Comparison of ENCODE assay signal across 8 cellular contexts in genomic region chr5:111755942-111756353, GRCh38. TPM values are rescaled to one million over a fixed set of nuclear protein-coding genes. Genes with fewer than 3 reads are reported as not detected.
DNase-seq lines count a peak whose midpoint lies in the region; ATAC-seq and TF ChIP-seq lines count a peak whose summit lies in the region.

No MANE protein-coding gene starts in this region.

- in situ Hi-C loops in mammary epithelial cell (cut with MboI; ENCODE audit: low sequenced_read_pairs in 2 of 2), result loop anchor here in 1 of 2 donors (10.0 kb wide), 1 partner anchor 201 kb away; no protein-coding TSS in a partner anchor

- dilution Hi-C loops in mammary epithelial cell (cut with HindIII; ENCODE audit: low sequenced_read_pairs), result no loop called here

- H3K4me3 Mint-ChIP-seq in CD4-positive, alpha-beta memory T cell, result no peak overlapping the region

- WGBS in mammary epithelial cell (ENCODE audit: low coverage, missing lambda C conversion rate), result 6% methylated on average over 5 of the region's 5 CpGs

- H4K20me1 ChIP-seq in mammary epithelial cell (ENCODE audit: insufficient read depth, low read length), result no peaks in the 10 kb centered on the region

- H3K27ac Mint-ChIP-seq in CD4-positive, alpha-beta memory T cell, result peak overlapping the region in 1 of 7 donors; percentile 80

- H3K9me3 ChIP-seq in mammary epithelial cell (replicated peaks; ENCODE audit: insufficient read depth, low read length), result no peaks in the 10 kb centered on the region
- H3K9me3 ChIP-seq in CD4-positive, alpha-beta memory T cell (ENCODE audit: control insufficient read depth in 1 of 2, low read length in 2 of 2), result no peaks in the 10 kb centered on the region

- DNase-seq in GM03348 (ENCODE audit: low spot score), result peak; percentile 40
- DNase-seq in NCI-H1694 treated with DMSO at 0.1 percent for 48 hours (lab: John Stamatoyannopoulos, UW), result peak; percentile 77
- no peak for DNase-seq in mammary epithelial cell
- peak; percentile 22 for DNase-seq in midbrain (lab: John Stamatoyannopoulos, UW)
- DNase-seq in CD4-positive, alpha-beta memory T cell, result no peak
- DNase-seq in NCI-H1436 (lab: John Stamatoyannopoulos, UW), result no peak

- H3K9me3 Mint-ChIP-seq in CD4-positive, alpha-beta memory T cell, result no peaks in the 10 kb centered on the region

- H3K4me3 ChIP-seq in mammary epithelial cell (replicated peaks in 1 of 3; ENCODE audit: insufficient read depth in 1 of 3, low read depth in 2 of 3, low read length in 3 of 3), result peak overlapping the region in 2 of 3 experiments; percentile 39 to 73
- no peak overlapping the region for H3K4me3 ChIP-seq in CD4-positive, alpha-beta memory T cell (ENCODE audit: low read length in 2 of 2)

- no peak overlapping the region for H2AFZ ChIP-seq in mammary epithelial cell (ENCODE audit: low read depth, low read length)

- H3K79me2 ChIP-seq in mammary epithelial cell (ENCODE audit: insufficient read depth, low read length), result no peaks in the 10 kb centered on the region

- intact Hi-C loops in mammary epithelial cell (cut with micrococcal nuclease), result loop anchor here (2.0 to 5.0 kb wide), 5 partner anchors 59 to 599 kb away; no protein-coding TSS in a partner anchor
- intact Hi-C loops in CD4-positive, alpha-beta memory T cell (cut with micrococcal nuclease), result loop anchor here (5.0 kb wide), 1 partner anchor 406 kb away; no protein-coding TSS in a partner anchor

- H3K4me1 Mint-ChIP-seq in CD4-positive, alpha-beta memory T cell, result peaks cover 6 to 12% (median 8%) of the 10 kb centered on the region in 4 donors

- peak overlapping the region; percentile 92 for H3K4me2 ChIP-seq in mammary epithelial cell (ENCODE audit: insufficient read depth, low read depth, low read length)

- CTCF ChIA-PET in mammary epithelial cell (lab: Charles Lee; ENCODE audit: low non-redundant PET), result no interaction called here
- CTCF ChIA-PET in CD4-positive, alpha-beta memory T cell (lab: Charles Lee; ENCODE audit: partially characterized antibody), result no interaction called here

- peaks cover 0 to 1% of the 10 kb centered on the region in 2 donors for H3K36me3 Mint-ChIP-seq in CD4-positive, alpha-beta memory T cell

- no TSS peak for BruUV-seq in mammary epithelial cell (replicated peaks; lab: Mats Ljungman, UMichigan)

- no peak overlapping the region for H3K9ac ChIP-seq in mammary epithelial cell (ENCODE audit: insufficient read depth, low read length)

- H3K36me3 ChIP-seq in mammary epithelial cell (ENCODE audit: insufficient read depth, low read length), result no peaks in the 10 kb centered on the region
- no peaks in the 10 kb centered on the region for H3K36me3 ChIP-seq in CD4-positive, alpha-beta memory T cell (ENCODE audit: insufficient read depth, low read length)

- H3K27me3 ChIP-seq in mammary epithelial cell (ENCODE audit: insufficient read depth, low read length), result no peaks in the 10 kb centered on the region
- H3K27me3 ChIP-seq in CD4-positive, alpha-beta memory T cell (ENCODE audit: insufficient read depth, low read length), result no peaks in the 10 kb centered on the region

- ATAC-seq in HG03196 (IDR thresholded peaks at IDR 0.05; ENCODE audit: unreplicated experiment) (no peak), HG03039 (IDR thresholded peaks at IDR 0.05; ENCODE audit: unreplicated experiment) (no peak)

- H3K4me1 ChIP-seq in mammary epithelial cell (ENCODE audit: insufficient read depth, low read length), result peaks cover 5% of the 10 kb centered on the region
- no peaks in the 10 kb centered on the region for H3K4me1 ChIP-seq in CD4-positive, alpha-beta memory T cell (ENCODE audit: insufficient read depth, low read length)

- no peak for TF ChIP-seq CTCF in mammary epithelial cell (conservative IDR thresholded peaks at IDR 0.05 in 1 of 2, IDR thresholded peaks at IDR 0.05 in 1 of 2; ENCODE audit: extremely low read depth in 1 of 2, insufficient read depth in 1 of 2, low read depth in 1 of 2, low read length in 2 of 2)

- POLR2A ChIA-PET in CD4-positive, alpha-beta memory T cell (lab: Charles Lee; ENCODE audit: partially characterized antibody), result no interaction called here

- peaks cover 5 to 6% of the 10 kb centered on the region in 2 donors for H3K27me3 Mint-ChIP-seq in CD4-positive, alpha-beta memory T cell

- no peak overlapping the region for H3K27ac ChIP-seq in mammary epithelial cell (ENCODE audit: insufficient read depth, low read depth, low read length)
- H3K27ac ChIP-seq in CD4-positive, alpha-beta memory T cell (ENCODE audit: low read depth, low read length), result no peak overlapping the region

RNA-seq across cellular contexts. Expression of gene NREP, which starts 1.0 kb away (rescaled TPM):
- total RNA-seq in mammary epithelial cell, result 10 to 100 TPM in 1 of 2 donors, 1 to 10 TPM in 1; 4.0 to 18.0 TPM
- polyA plus RNA-seq in mammary epithelial cell, result 4.8 TPM
- 2.7 TPM for polyA minus RNA-seq in mammary epithelial cell
- under 1 TPM; 0.36 to 0.41 TPM for total RNA-seq in CD4-positive, alpha-beta memory T cell
- under 1 TPM; 0.25 to 0.80 TPM for polyA plus RNA-seq in CD4-positive, alpha-beta memory T cell

Comparison
In these comparisons a context has a peak if more than half of its experiments do, and no peak if none do; other contexts are left out.
1. DNase-seq: peak in GM03348 (single experiment), NCI-H1694 treated with DMSO at 0.1 percent for 48 hours (single experiment) and midbrain (single experiment); none in mammary epithelial cell (single experiment), CD4-positive, alpha-beta memory T cell (0 of 5) and NCI-H1436 (single experiment).
2. H3K4me3 ChIP-seq: peak in mammary epithelial cell (2 of 3); none in CD4-positive, alpha-beta memory T cell (0 of 2).